1 cellular context compared by ENCODE assay signal in the genomic region with DNA sequence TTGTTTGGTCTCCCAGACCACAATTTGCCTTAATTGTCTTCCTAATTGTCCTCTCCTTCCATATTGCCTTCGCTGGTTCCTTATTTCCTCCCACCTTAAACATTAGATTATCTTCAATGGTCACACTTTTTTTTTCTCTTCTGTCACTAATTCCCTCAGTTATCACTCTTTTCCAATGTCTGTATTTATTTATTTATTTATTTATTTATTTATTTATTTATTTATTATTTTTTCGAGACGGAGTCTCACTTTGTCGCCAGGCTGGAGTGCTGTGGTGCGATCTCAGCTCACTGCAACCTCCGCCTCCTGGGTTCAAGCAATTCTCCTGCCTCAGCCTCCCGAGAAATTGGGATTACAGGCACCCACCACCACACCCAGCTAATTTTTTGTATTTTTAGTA.
A peak's percentile ranks its signal among the peaks of the same experiment; 100 is the strongest.
TF ChIP-seq lines count a peak whose summit lies in the region.

No MANE protein-coding gene starts in this region.

TF ChIP-seq in HEK293, 187 proteins besides CTCF, POLR2A, EP300 and RAD21 (continued from another document):
- TF ChIP-seq, protein P1, sequence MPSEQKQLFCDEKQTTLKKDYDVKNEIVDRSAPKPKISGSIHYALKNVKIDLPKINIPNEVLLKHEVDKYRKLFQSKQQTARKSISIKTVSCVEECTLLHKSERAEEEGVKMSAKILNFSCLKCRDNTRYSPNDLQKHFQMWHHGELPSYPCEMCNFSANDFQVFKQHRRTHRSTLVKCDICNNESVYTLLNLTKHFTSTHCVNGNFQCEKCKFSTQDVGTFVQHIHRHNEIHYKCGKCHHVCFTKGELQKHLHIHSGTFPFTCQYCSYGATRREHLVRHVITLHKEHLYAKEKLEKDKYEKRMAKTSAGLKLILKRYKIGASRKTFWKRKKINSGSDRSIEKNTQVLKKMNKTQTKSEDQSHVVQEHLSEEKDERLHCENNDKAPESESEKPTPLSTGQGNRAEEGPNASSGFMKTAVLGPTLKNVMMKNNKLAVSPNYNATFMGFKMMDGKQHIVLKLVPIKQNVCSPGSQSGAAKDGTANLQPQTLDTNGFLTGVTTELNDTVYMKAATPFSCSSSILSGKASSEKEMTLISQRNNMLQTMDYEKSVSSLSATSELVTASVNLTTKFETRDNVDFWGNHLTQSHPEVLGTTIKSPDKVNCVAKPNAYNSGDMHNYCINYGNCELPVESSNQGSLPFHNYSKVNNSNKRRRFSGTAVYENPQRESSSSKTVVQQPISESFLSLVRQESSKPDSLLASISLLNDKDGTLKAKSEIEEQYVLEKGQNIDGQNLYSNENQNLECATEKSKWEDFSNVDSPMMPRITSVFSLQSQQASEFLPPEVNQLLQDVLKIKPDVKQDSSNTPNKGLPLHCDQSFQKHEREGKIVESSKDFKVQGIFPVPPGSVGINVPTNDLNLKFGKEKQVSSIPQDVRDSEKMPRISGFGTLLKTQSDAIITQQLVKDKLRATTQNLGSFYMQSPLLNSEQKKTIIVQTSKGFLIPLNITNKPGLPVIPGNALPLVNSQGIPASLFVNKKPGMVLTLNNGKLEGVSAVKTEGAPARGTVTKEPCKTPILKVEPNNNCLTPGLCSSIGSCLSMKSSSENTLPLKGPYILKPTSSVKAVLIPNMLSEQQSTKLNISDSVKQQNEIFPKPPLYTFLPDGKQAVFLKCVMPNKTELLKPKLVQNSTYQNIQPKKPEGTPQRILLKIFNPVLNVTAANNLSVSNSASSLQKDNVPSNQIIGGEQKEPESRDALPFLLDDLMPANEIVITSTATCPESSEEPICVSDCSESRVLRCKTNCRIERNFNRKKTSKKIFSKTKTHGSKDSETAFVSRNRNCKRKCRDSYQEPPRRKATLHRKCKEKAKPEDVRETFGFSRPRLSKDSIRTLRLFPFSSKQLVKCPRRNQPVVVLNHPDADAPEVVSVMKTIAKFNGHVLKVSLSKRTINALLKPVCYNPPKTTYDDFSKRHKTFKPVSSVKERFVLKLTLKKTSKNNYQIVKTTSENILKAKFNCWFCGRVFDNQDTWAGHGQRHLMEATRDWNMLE (tag by site-specific recombination; conservative IDR thresholded peaks at IDR 0.05; ENCODE audit: low read depth), result peak; percentile 75
- TF ChIP-seq ZNF433 (tag by site-specific recombination; IDR thresholded peaks at IDR 0.05; ENCODE audit: low read depth) (0 out of 2 replicates have a peak, but pooled peaks have one; percentile 35), ZNF266 (tag by site-specific recombination; IDR thresholded peaks at IDR 0.05; ENCODE audit: low read depth) (peak; percentile 26; the same call in 1 of the 2 replicates), ZNF426 (tag by site-specific recombination; IDR thresholded peaks at IDR 0.05) (peak; percentile 70), ZNF202 (tag by site-specific recombination; IDR thresholded peaks at IDR 0.05; ENCODE audit: borderline replicate concordance) (0 out of 2 replicates have a peak, but pooled peaks have one; percentile 42), ZNF140 (tag by site-specific recombination; IDR thresholded peaks at IDR 0.05) (peak; percentile 47; the same call in 1 of the 2 replicates), ZBTB8A (tag by site-specific recombination; IDR thresholded peaks at IDR 0.05) (peak; percentile 63), ZNF558 (tag by site-specific recombination; IDR thresholded peaks at IDR 0.05) (0 out of 2 replicates have a peak, but pooled peaks have one; percentile 19), ZNF623 (tag by site-specific recombination; IDR thresholded peaks at IDR 0.05) (peak; percentile 59), ZNF394 (tag by site-specific recombination; IDR thresholded peaks at IDR 0.05; ENCODE audit: borderline replicate concordance) (peak; percentile 74)
- TF ChIP-seq, protein P2, sequence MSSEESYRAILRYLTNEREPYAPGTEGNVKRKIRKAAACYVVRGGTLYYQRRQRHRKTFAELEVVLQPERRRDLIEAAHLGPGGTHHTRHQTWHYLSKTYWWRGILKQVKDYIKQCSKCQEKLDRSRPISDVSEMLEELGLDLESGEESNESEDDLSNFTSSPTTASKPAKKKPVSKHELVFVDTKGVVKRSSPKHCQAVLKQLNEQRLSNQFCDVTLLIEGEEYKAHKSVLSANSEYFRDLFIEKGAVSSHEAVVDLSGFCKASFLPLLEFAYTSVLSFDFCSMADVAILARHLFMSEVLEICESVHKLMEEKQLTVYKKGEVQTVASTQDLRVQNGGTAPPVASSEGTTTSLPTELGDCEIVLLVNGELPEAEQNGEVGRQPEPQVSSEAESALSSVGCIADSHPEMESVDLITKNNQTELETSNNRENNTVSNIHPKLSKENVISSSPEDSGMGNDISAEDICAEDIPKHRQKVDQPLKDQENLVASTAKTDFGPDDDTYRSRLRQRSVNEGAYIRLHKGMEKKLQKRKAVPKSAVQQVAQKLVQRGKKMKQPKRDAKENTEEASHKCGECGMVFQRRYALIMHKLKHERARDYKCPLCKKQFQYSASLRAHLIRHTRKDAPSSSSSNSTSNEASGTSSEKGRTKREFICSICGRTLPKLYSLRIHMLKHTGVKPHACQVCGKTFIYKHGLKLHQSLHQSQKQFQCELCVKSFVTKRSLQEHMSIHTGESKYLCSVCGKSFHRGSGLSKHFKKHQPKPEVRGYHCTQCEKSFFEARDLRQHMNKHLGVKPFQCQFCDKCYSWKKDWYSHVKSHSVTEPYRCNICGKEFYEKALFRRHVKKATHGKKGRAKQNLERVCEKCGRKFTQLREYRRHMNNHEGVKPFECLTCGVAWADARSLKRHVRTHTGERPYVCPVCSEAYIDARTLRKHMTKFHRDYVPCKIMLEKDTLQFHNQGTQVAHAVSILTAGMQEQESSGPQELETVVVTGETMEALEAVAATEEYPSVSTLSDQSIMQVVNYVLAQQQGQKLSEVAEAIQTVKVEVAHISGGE (tag by site-specific recombination; conservative IDR thresholded peaks at IDR 0.05; ENCODE audit: low read depth), result peak; percentile 65
- TF ChIP-seq, protein P3, sequence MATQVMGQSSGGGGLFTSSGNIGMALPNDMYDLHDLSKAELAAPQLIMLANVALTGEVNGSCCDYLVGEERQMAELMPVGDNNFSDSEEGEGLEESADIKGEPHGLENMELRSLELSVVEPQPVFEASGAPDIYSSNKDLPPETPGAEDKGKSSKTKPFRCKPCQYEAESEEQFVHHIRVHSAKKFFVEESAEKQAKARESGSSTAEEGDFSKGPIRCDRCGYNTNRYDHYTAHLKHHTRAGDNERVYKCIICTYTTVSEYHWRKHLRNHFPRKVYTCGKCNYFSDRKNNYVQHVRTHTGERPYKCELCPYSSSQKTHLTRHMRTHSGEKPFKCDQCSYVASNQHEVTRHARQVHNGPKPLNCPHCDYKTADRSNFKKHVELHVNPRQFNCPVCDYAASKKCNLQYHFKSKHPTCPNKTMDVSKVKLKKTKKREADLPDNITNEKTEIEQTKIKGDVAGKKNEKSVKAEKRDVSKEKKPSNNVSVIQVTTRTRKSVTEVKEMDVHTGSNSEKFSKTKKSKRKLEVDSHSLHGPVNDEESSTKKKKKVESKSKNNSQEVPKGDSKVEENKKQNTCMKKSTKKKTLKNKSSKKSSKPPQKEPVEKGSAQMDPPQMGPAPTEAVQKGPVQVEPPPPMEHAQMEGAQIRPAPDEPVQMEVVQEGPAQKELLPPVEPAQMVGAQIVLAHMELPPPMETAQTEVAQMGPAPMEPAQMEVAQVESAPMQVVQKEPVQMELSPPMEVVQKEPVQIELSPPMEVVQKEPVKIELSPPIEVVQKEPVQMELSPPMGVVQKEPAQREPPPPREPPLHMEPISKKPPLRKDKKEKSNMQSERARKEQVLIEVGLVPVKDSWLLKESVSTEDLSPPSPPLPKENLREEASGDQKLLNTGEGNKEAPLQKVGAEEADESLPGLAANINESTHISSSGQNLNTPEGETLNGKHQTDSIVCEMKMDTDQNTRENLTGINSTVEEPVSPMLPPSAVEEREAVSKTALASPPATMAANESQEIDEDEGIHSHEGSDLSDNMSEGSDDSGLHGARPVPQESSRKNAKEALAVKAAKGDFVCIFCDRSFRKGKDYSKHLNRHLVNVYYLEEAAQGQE (tag by site-specific recombination; IDR thresholded peaks at IDR 0.05), result peak; percentile 39; the same call in 1 of the 2 replicates
TF ChIP-seq in HEK293: peak in this region for 15; not testable (repeated sequence) for 172.
